1 cellular context compared by ENCODE assay signal in the genomic region with DNA sequence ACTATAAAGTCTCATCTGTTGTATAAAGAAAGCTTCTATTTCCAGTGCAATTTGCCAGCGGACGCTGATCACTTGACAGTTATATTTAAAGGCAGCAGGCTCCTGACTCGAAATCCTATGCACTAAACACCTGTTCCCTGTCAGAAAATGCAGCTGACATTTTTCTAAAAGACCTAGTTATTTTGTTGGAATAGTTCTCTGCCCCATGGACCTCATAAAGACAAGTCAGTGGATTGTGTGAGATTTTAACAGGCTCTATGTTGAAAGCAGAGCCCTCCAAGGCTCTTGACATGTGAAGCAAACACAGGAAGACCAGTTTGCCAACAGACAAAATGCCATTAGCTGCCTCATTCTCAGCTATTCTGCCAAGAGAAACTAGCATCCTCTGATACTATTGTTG.
TF ChIP-seq lines count a peak whose summit lies in the region.

No MANE protein-coding gene starts in this region.

TF ChIP-seq in H1, 55 proteins besides CTCF, POLR2A, EP300 and RAD21 (continued from another document):
- TF ChIP-seq RNF2 (IDR thresholded peaks at IDR 0.05; ENCODE audit: borderline replicate concordance, low read depth, low read length, missing control alignments, poor library complexity, severe bottlenecking): no peak
- no peak for TF ChIP-seq PHF8 (conservative IDR thresholded peaks at IDR 0.05; ENCODE audit: low read depth, low read length)
- TF ChIP-seq, protein P1, sequence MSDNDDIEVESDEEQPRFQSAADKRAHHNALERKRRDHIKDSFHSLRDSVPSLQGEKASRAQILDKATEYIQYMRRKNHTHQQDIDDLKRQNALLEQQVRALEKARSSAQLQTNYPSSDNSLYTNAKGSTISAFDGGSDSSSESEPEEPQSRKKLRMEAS (IDR thresholded peaks at IDR 0.05): no peak
